Comparison of ENCODE assay signal across 8 cellular contexts in the genomic region with DNA sequence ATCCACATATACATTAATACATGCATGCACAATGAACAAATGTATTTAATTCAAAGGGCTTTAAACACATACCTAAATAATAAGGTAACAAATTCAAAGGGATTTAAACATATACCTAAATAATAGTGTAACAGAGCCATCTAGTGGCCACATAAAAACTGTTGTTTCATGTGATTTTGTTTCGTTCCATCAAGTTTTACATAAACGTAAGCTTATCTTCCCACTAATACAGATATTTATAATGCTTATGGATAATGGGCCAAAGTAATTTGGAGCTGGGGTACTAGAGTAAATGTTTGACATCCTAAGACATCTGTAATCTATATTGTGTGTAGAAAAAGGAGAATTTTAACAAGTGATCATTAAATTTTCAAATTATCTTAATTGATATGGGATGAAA.
A peak's percentile ranks its signal among the peaks of the same experiment; 100 is the strongest.
DNase-seq lines count a peak whose midpoint lies in the region; ATAC-seq and TF ChIP-seq lines count a peak whose summit lies in the region.

No MANE protein-coding gene starts in this region.

- H3K4me1 ChIP-seq in prostate gland (replicated peaks): no peaks in the 10 kb centered on the region

- WGBS in prostate gland: 2% methylated on average over 2 of the region's 2 CpGs

- H3K9me3 Mint-ChIP-seq in CD14-positive monocyte: peaks cover 0 to 5% (median 2%) of the 10 kb centered on the region in 7 donors

- DNase-seq in CD14-positive monocyte (ENCODE audit: low spot score) (no peak), HS-5 (ENCODE audit: low read depth) (peak; percentile 49), RWPE1 (ENCODE audit: low spot score) (peak; percentile 27), erythroblast (lab: John Stamatoyannopoulos, UW) (peak; percentile 56 to 71), prostate gland (ENCODE audit: low spot score) (no peak)
- no peak for DNase-seq in activated naive CD4-positive, alpha-beta T cell treated with anti-CD3 and anti-CD28 coated beads, Interleukin-2, amount 50 U/mL, for 16 hours
- no peak for DNase-seq in effector CD8-positive, alpha-beta T cell (lab: John Stamatoyannopoulos, UW)

- TF ChIP-seq CTCF in CD14-positive monocyte (IDR thresholded peaks at IDR 0.05) (peak; percentile 75), RWPE1 (conservative IDR thresholded peaks at IDR 0.05; ENCODE audit: low read depth) (peak; percentile 62), prostate gland (IDR thresholded peaks at IDR 0.05) (peak; percentile 14 to 61 (median 57))

- CTCF ChIA-PET in RWPE1 (lab: Yijun Ruan, JAX): interaction anchor here (0.7 kb wide), 1 partner anchor 25 kb away, joined by 3 read pairs; no protein-coding TSS in a partner anchor

- H3K36me3 ChIP-seq in prostate gland: no peaks in the 10 kb centered on the region

- H3K27ac Mint-ChIP-seq in CD14-positive monocyte: no peak overlapping the region

- H3K27ac ChIP-seq in RWPE1: no peak overlapping the region
- H3K27ac ChIP-seq in prostate gland: no peak overlapping the region

- H3K4me1 Mint-ChIP-seq in CD14-positive monocyte: peaks cover 6% of the 10 kb centered on the region

- intact Hi-C loops in CD14-positive monocyte (cut with micrococcal nuclease): no loop called here
- intact Hi-C loops in prostate gland (cut with DNase I): no loop called here

- peaks cover 0 to 3% of the 10 kb centered on the region in 2 donors for H3K36me3 Mint-ChIP-seq in CD14-positive monocyte

- H3K9me3 ChIP-seq in prostate gland: no peaks in the 10 kb centered on the region

- no peak overlapping the region for H3K4me3 ChIP-seq in prostate gland

- TF ChIP-seq POLR2A in erythroblast (IDR thresholded peaks at IDR 0.05; ENCODE audit: low read length) (no peak), prostate gland (IDR thresholded peaks at IDR 0.05) (no peak)

- POLR2A ChIA-PET in RWPE1 (lab: Yijun Ruan, JAX; ENCODE audit: low non-redundant PET): no interaction called here

- peaks cover 0 to 4% (median 0%) of the 10 kb centered on the region in 3 donors for H3K27me3 Mint-ChIP-seq in CD14-positive monocyte (ENCODE audit: low read depth in 3 of 3)

- H3K4me3 Mint-ChIP-seq in CD14-positive monocyte: no peak overlapping the region

- no peaks in the 10 kb centered on the region for H3K27me3 ChIP-seq in prostate gland (replicated peaks; ENCODE audit: insufficient read depth)

- ATAC-seq in GM18867 (IDR thresholded peaks at IDR 0.05; ENCODE audit: unreplicated experiment): peak; percentile 68

Comparison
In these comparisons a context has a peak if more than half of its experiments do, and no peak if none do; other contexts are left out.
1. DNase-seq: peak in HS-5 (single experiment), RWPE1 (single experiment) and erythroblast (2 of 2); none in CD14-positive monocyte (single experiment), prostate gland (single experiment), activated naive CD4-positive, alpha-beta T cell treated with anti-CD3 and anti-CD28 coated beads, Interleukin-2, amount 50 U/mL, for 16 hours (single experiment) and effector CD8-positive, alpha-beta T cell (single experiment).
2. Peak in every context shown above with its lines, with median percentiles within 50 percentile points of each other: CTCF ChIP-seq.